ENCODE assay signal across 21 cellular contexts in the genomic region with DNA sequence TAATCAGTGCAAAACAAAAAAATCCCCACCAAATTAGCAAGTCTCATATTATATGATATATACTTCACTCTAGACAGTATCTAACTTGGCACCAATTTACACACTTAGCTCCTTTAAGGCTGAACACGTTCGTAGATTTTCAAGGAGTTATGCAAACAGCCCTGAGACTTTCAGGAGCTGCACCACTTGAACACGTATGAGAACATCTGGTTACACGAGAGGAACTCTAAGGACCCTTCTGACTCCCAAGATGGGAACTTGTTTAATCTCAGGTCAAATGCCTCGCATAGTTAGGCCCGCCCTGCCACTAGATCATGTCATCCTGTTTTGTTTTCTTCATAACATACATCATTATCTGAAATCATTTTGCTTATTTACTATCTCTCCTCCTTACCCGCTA.
"Had no signal": no experiment of that assay in that cellular context is flagged by ENCODE, and none has a peak within 500 bp of the region (broad histone marks: within the 10 kb centered on the region; RNA-seq: fewer than 3 reads in every experiment).

No MANE protein-coding gene starts in this region.

- H3K4me3 ChIP-seq: ascending aorta, sigmoid colon, vagina had no signal

- H3K9me3 Mint-ChIP-seq: activated CD4-positive, alpha-beta T cell treated with anti-CD3 and anti-CD28 coated beads, Interleukin-2, amount 10 ng/mL, durations not matched to agents 7 days and 5 days; activated CD8-positive, alpha-beta T cell treated with anti-CD3 and anti-CD28 coated beads for 36 hours; activated naive CD4-positive, alpha-beta T cell treated with anti-CD3 and anti-CD28 coated beads, Interleukin-2, amount 50 U/mL, for 72 hours; activated T-helper 17 cell treated with anti-CD3 and anti-CD28 coated beads, Interleukin-2, amount 50 U/mL, for 72 hours; naive B cell; neural crest cell; T-helper 2 cell treated with Interferon-gamma antibody and Interleukin-4, amounts not matched to agents 5 μg/mL and 100 μg/mL, for 36 hours had no signal

- H3K27me3 Mint-ChIP-seq: activated CD4-positive, alpha-beta T cell treated with anti-CD3 and anti-CD28 coated beads, Interleukin-2, amount 10 ng/mL, durations not matched to agents 7 days and 5 days; activated CD8-positive, alpha-beta T cell treated with anti-CD3 and anti-CD28 coated beads for 36 hours; activated T-helper 17 cell treated with anti-CD3 and anti-CD28 coated beads, Interleukin-2, amount 50 U/mL, for 72 hours; naive B cell had no signal

- H3K27ac ChIP-seq: ascending aorta, brain microvascular endothelial cell, foreskin keratinocyte, sigmoid colon, vagina had no signal

- H3K9me3 ChIP-seq: ascending aorta, sigmoid colon, vagina had no signal

- DNase-seq: activated CD4-positive, alpha-beta T cell treated with anti-CD3 and anti-CD28 coated beads, Interleukin-2, amount 10 ng/mL, durations not matched to agents 7 days and 5 days; activated CD4-positive, CD25-positive, alpha-beta regulatory T cell treated with anti-CD3 and anti-CD28 coated beads, Interleukin-2, amount 50 U/mL, for 72 hours; activated CD8-positive, alpha-beta T cell treated with anti-CD3 and anti-CD28 coated beads for 36 hours; brain microvascular endothelial cell; caudate nucleus; dermis blood vessel endothelial cell; effector CD8-positive, alpha-beta T cell; erythroblast; foreskin keratinocyte; glutamatergic neuron; naive B cell; occipital lobe; sigmoid colon; stimulated activated CD4-positive, alpha-beta T cell treated with anti-CD3 and anti-CD28 coated beads, Interleukin-4, amount 100 ng/mL, for 1 hour; stimulated activated naive CD8-positive, alpha-beta T cell treated with anti-CD3 and anti-CD28 coated beads, Interleukin-15, Interleukin-2, amounts not matched to agents 100 U/mL and 50 U/mL, for 24 hours had no signal

- H3K27me3 ChIP-seq: ascending aorta, brain microvascular endothelial cell, foreskin keratinocyte, sigmoid colon, vagina had no signal

- ATAC-seq: activated CD8-positive, alpha-beta T cell treated with anti-CD3 and anti-CD28 coated beads for 36 hours; activated naive CD4-positive, alpha-beta T cell treated with anti-CD3 and anti-CD28 coated beads, Interleukin-2, amount 50 U/mL, for 72 hours; activated T-helper 17 cell treated with anti-CD3 and anti-CD28 coated beads, Interleukin-2, amount 50 U/mL, for 72 hours; foreskin keratinocyte; stimulated activated naive CD8-positive, alpha-beta T cell treated with anti-CD3 and anti-CD28 coated beads, Interleukin-15, Interleukin-2, amounts not matched to agents 100 U/mL and 50 U/mL, for 24 hours had no signal

- H3K36me3 Mint-ChIP-seq: activated naive CD4-positive, alpha-beta T cell treated with anti-CD3 and anti-CD28 coated beads, Interleukin-2, amount 50 U/mL, for 72 hours had no signal

- H3K27ac Mint-ChIP-seq: activated CD4-positive, alpha-beta T cell treated with anti-CD3 and anti-CD28 coated beads, Interleukin-2, amount 10 ng/mL, durations not matched to agents 7 days and 5 days; activated CD8-positive, alpha-beta T cell treated with anti-CD3 and anti-CD28 coated beads for 36 hours; activated naive CD4-positive, alpha-beta T cell treated with anti-CD3 and anti-CD28 coated beads, Interleukin-2, amount 50 U/mL, for 72 hours; T-helper 2 cell treated with Interferon-gamma antibody and Interleukin-4, amounts not matched to agents 5 μg/mL and 100 μg/mL, for 36 hours had no signal

- H3K4me1 ChIP-seq: ascending aorta, foreskin keratinocyte had no signal

- H3K4me3 Mint-ChIP-seq: activated CD4-positive, alpha-beta T cell treated with anti-CD3 and anti-CD28 coated beads, Interleukin-2, amount 10 ng/mL, durations not matched to agents 7 days and 5 days; activated CD8-positive, alpha-beta T cell treated with anti-CD3 and anti-CD28 coated beads for 36 hours; activated T-helper 17 cell treated with anti-CD3 and anti-CD28 coated beads, Interleukin-2, amount 50 U/mL, for 72 hours; naive B cell; neural crest cell; T-helper 2 cell treated with Interferon-gamma antibody and Interleukin-4, amounts not matched to agents 5 μg/mL and 100 μg/mL, for 36 hours had no signal
